ENCODE assay signal across 12 cellular contexts in the genomic region with DNA sequence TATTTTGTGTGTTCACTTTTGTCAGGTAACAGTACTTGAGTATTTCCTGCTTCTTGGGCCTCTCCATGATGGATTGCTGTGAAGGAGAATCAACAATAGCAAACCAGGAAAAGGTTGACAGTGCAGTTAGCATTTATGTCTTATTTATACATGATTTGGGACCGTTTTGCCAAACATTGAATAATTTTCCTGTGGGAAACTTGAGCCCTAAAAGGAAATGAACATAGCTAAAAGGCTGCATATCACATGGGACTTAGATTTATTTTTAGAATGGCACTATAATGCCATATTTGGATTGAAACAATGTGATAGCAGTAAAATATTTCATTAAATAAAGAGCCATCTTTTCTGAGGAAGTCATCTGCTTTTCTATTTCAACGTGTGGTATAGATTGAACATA. TPM values are rescaled to one million over a fixed set of nuclear protein-coding genes. Genes with fewer than 3 reads are reported as not detected.
DNase-seq lines count a peak whose midpoint lies in the region; ATAC-seq and TF ChIP-seq lines count a peak whose summit lies in the region.
"Had no signal": no experiment of that assay in that cellular context is flagged by ENCODE, and none has a peak within 500 bp of the region (broad histone marks: within the 10 kb centered on the region; RNA-seq: fewer than 3 reads in every experiment).

No MANE protein-coding gene starts in this region.

- in situ Hi-C loops in GM23248 (cut with MboI) (no loop called here), brain microvascular endothelial cell (cut with HindIII; ENCODE audit: low pct_ligation_motif_present, low sequenced_read_pairs) (no loop called here)

- H3K36me3 ChIP-seq in GM23248 (ENCODE audit: low read depth), result no peaks in the 10 kb centered on the region
- H3K36me3 ChIP-seq in brain microvascular endothelial cell (replicated peaks), result no peaks in the 10 kb centered on the region
- H3K36me3 ChIP-seq: ovary had no signal

- H3K4me3 ChIP-seq in GM23248 (no peak overlapping the region), brain microvascular endothelial cell (ENCODE audit: low read depth, low read length) (no peak overlapping the region)
- H3K4me3 ChIP-seq: ovary, testis had no signal

- peaks cover 22% of the 10 kb centered on the region for H3F3A ChIP-seq in GM23248 (ENCODE audit: insufficient read depth)

- ATAC-seq in GM21723 (IDR thresholded peaks at IDR 0.05; ENCODE audit: unreplicated experiment) (no peak), GM18498 (IDR thresholded peaks at IDR 0.05; ENCODE audit: unreplicated experiment) (no peak)

- H4K20me1 ChIP-seq in GM23248 (ENCODE audit: insufficient read depth), result no peaks in the 10 kb centered on the region

- H2AFZ ChIP-seq in GM23248, result no peak overlapping the region

- no peaks in the 10 kb centered on the region for H3K9me3 ChIP-seq in GM23248 (ENCODE audit: low read depth)
- H3K9me3 ChIP-seq: ovary, testis had no signal

- peaks cover 33% of the 10 kb centered on the region for H3K4me1 ChIP-seq in GM23248 (ENCODE audit: insufficient read depth)

- no peak overlapping the region for H3K9ac ChIP-seq in GM23248

- WGBS in GM23248 (ENCODE audit: low coverage in 1 of 2, low lambda C conversion rate in 2 of 2, missing lambda C conversion rate in 2 of 2), 2 experiments, result 4 to 9% methylated on average over 2 of the region's 2 CpGs

- DNase-seq in GM23248 (peak; percentile 26), brain microvascular endothelial cell (no peak), stromal cell of bone marrow (ENCODE audit: low read depth) (peak; percentile 67), NCI-H1436 treated with DMSO at 0.1 percent for 48 hours (lab: John Stamatoyannopoulos, UW) (no peak)
- DNase-seq: activated CD4-positive, alpha-beta memory T cell treated with anti-CD3 and anti-CD28 coated beads for 36 hours; ovary; T-helper 2 cell; testis had no signal

- H3K27me3 ChIP-seq in GM23248 (replicated peaks; ENCODE audit: insufficient read depth), result no peaks in the 10 kb centered on the region
- H3K27me3 ChIP-seq in brain microvascular endothelial cell (replicated peaks), result no peaks in the 10 kb centered on the region
- no peaks in the 10 kb centered on the region for H3K27me3 ChIP-seq in layer of hippocampus (ENCODE audit: control insufficient read depth, insufficient read depth, low read length)
- H3K27me3 ChIP-seq: ovary, testis had no signal

- no peak overlapping the region for H3K4me2 ChIP-seq in GM23248 (ENCODE audit: unreplicated experiment)

- no peaks in the 10 kb centered on the region for H3K9me2 ChIP-seq in GM23248 (ENCODE audit: insufficient read depth)

- H3K79me2 ChIP-seq in GM23248 (ENCODE audit: insufficient read depth), result no peaks in the 10 kb centered on the region

- no peak for TF ChIP-seq CTCF in brain microvascular endothelial cell (IDR thresholded peaks at IDR 0.05; ENCODE audit: low read depth, low read length, missing control alignments)

- H3K27ac ChIP-seq in GM23248 (peak overlapping the region; percentile 6; the same call in 1 of the 2 replicates), brain microvascular endothelial cell (peak overlapping the region; percentile 15), layer of hippocampus (ENCODE audit: low read depth, low read length) (peak overlapping the region; percentile 30)
- H3K27ac ChIP-seq: HL-60 had no signal

RNA-seq across cellular contexts. Expression of a gene that starts 15.3 kb away (rescaled TPM):
- 0.65 TPM in 1 of 2 replicates, not detected in the other for total RNA-seq in GM23248 (2014; rRNA removed; shearing (Covaris generic))
- not detected in 2 replicates for polyA plus RNA-seq in GM23248 (2016; fragmentation: Nextera tagmentation; extraction: Ambion mirVana)

Comparison
In these comparisons a context has a peak if more than half of its experiments do, and no peak if none do; other contexts are left out.
1. DNase-seq: peak in GM23248 (single experiment) and stromal cell of bone marrow (single experiment); none in brain microvascular endothelial cell (single experiment) and NCI-H1436 treated with DMSO at 0.1 percent for 48 hours (single experiment).
2. Peak in every context shown above with its lines, with median percentiles within 50 percentile points of each other: H3K27ac ChIP-seq.